In genomic region chr2:48991415-48992131, GRCh38 we compare ENCODE assay signal across 15 cellular contexts.
DNase-seq lines count a peak whose midpoint lies in the region; ATAC-seq and FAIRE-seq lines count a peak whose summit lies in the region.
"Had no signal": no experiment of that assay in that cellular context is flagged by ENCODE, and none has a peak within 500 bp of the region (broad histone marks: within the 10 kb centered on the region; RNA-seq: fewer than 3 reads in every experiment).

No MANE protein-coding gene starts in this region.

- H3K9me3 Mint-ChIP-seq in stimulated activated naive B cell treated with anti-CD40 and anti-IgM and Interleukin-4, amounts not matched to agents 10 μg/mL and 1 μg/mL and 100 μg/mL, for 72 hours = peaks cover 3 to 4% of the 10 kb centered on the region in 2 donors

- intact Hi-C loops in left colon (cut with DNase I, micrococcal nuclease) = no loop called here

- no peaks in the 10 kb centered on the region for H3K36me3 Mint-ChIP-seq in stimulated activated naive B cell treated with anti-CD40 and anti-IgM and Interleukin-4, amounts not matched to agents 10 μg/mL and 1 μg/mL and 100 μg/mL, for 72 hours

- ATAC-seq in HG02588 (IDR thresholded peaks at IDR 0.05; ENCODE audit: unreplicated experiment) (peak; percentile 45), HG03135 (IDR thresholded peaks at IDR 0.05; ENCODE audit: unreplicated experiment) (peak; percentile 68), left colon (no peak), HG03457 (IDR thresholded peaks at IDR 0.05; ENCODE audit: unreplicated experiment) (no peak)
- peak; percentile 29 to 52 for ATAC-seq in stimulated activated naive B cell treated with anti-CD40 and anti-IgM and Interleukin-4, amounts not matched to agents 10 μg/mL and 1 μg/mL and 100 μg/mL, for 72 hours (replicated peaks)
- ATAC-seq: gastrocnemius medialis, mucosa of descending colon had no signal

- no peaks in the 10 kb centered on the region for H3K4me1 Mint-ChIP-seq in stimulated activated naive B cell treated with anti-CD40 and anti-IgM and Interleukin-4, amounts not matched to agents 10 μg/mL and 1 μg/mL and 100 μg/mL, for 72 hours

- no peak for DNase-seq in GM19239 (ENCODE audit: insufficient read length, low spot score)
- DNase-seq in stimulated activated naive B cell treated with anti-CD40 and anti-IgM and Interleukin-4, amounts not matched to agents 10 μg/mL and 1 μg/mL and 100 μg/mL, for 72 hours = no peak
- no peak for DNase-seq in NCI-H2227 (lab: John Stamatoyannopoulos, UW; ENCODE audit: unreplicated experiment)
- no peak for DNase-seq in left colon
- DNase-seq: activated naive CD4-positive, alpha-beta T cell treated with anti-CD3 and anti-CD28 coated beads, Interleukin-2, amount 50 U/mL, for 16 hours; EL; gastrocnemius medialis; mucosa of descending colon; posterior cingulate gyrus; stimulated activated CD4-positive, alpha-beta T cell treated with anti-CD3 and anti-CD28 coated beads, Interleukin-12 subunit alpha, Interleukin-12 subunit beta, amount 100 ng/mL, for 4 hours; WERI-Rb-1 had no signal

- FAIRE-seq in GM19239 (lab: Jason Lieb, UNC) = peak; percentile 85
- FAIRE-seq: endometrium had no signal

- H3K27ac Mint-ChIP-seq in stimulated activated naive B cell treated with anti-CD40 and anti-IgM and Interleukin-4, amounts not matched to agents 10 μg/mL and 1 μg/mL and 100 μg/mL, for 72 hours = no peak overlapping the region

- H3K27me3 Mint-ChIP-seq in stimulated activated naive B cell treated with anti-CD40 and anti-IgM and Interleukin-4, amounts not matched to agents 10 μg/mL and 1 μg/mL and 100 μg/mL, for 72 hours = peaks cover 5% of the 10 kb centered on the region in 2 donors

- H3K4me3 Mint-ChIP-seq in stimulated activated naive B cell treated with anti-CD40 and anti-IgM and Interleukin-4, amounts not matched to agents 10 μg/mL and 1 μg/mL and 100 μg/mL, for 72 hours = no peak overlapping the region

Comparison
In these comparisons a context has a peak if more than half of its experiments do, and no peak if none do; other contexts are left out.
1. ATAC-seq: peak in HG02588 (single experiment), HG03135 (single experiment) and stimulated activated naive B cell treated with anti-CD40 and anti-IgM and Interleukin-4, amounts not matched to agents 10 μg/mL and 1 μg/mL and 100 μg/mL, for 72 hours (2 of 2); none in left colon (single experiment) and HG03457 (single experiment).